Comparison of ENCODE assay signal across 1 cellular context in the genomic region with DNA sequence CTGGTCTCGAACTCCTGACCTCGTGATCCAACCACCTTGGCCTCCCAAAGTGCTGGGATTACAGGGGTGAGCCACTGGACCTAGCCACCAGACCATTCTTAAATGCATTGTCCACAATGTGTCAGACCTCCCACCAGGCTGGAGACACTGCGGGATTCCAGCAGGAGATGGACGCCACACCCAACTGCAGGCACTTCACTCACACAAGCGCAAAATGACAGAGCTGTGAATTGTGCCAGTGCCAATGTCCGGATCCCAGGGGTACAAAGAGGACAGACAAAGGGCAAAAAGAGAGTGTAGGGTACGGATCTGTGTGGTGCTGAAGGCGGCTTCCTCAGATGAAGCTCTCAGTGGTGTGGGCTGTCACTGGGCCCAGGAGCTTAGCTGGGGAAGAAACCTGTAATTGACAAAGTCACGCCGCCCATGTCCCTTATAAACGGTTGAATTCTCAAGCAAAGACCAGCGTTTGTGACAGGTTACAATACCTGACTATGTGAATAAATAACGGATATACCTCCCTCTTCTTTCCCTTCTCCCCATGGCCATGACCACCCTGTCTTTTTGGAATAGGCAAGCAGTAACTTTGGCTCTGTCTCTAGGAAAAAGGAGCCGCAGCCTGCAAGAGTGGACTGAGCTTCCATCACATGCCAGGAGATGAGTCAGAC.
A peak's percentile ranks its signal among the peaks of the same experiment; 100 is the strongest.
TF ChIP-seq lines count a peak whose summit lies in the region.

No MANE protein-coding gene starts in this region.

TF ChIP-seq in HepG2, 621 proteins besides CTCF, POLR2A, EP300 and RAD21:
- TF ChIP-seq, protein P1, sequence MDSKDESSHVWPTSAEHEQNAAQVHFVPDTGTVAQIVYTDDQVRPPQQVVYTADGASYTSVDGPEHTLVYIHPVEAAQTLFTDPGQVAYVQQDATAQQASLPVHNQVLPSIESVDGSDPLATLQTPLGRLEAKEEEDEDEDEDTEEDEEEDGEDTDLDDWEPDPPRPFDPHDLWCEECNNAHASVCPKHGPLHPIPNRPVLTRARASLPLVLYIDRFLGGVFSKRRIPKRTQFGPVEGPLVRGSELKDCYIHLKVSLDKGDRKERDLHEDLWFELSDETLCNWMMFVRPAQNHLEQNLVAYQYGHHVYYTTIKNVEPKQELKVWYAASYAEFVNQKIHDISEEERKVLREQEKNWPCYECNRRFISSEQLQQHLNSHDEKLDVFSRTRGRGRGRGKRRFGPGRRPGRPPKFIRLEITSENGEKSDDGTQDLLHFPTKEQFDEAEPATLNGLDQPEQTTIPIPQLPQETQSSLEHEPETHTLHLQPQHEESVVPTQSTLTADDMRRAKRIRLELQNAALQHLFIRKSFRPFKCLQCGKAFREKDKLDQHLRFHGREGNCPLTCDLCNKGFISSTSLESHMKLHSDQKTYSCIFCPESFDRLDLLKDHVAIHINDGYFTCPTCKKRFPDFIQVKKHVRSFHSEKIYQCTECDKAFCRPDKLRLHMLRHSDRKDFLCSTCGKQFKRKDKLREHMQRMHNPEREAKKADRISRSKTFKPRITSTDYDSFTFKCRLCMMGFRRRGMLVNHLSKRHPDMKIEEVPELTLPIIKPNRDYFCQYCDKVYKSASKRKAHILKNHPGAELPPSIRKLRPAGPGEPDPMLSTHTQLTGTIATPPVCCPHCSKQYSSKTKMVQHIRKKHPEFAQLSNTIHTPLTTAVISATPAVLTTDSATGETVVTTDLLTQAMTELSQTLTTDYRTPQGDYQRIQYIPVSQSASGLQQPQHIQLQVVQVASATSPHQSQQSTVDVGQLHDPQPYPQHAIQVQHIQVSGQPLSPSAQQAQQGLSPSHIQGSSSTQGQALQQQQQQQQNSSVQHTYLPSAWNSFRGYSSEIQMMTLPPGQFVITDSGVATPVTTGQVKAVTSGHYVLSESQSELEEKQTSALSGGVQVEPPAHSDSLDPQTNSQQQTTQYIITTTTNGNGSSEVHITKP (CRISPR knock-in tag; IDR thresholded peaks at IDR 0.05; ENCODE audit: low read depth), result no peak
- TF ChIP-seq TEAD3 (CRISPR knock-in tag; optimal IDR thresholded peaks at IDR 0.05; ENCODE audit: borderline replicate concordance) (peak; percentile 29), YEATS4 (CRISPR knock-in tag; IDR thresholded peaks at IDR 0.05; ENCODE audit: borderline replicate concordance) (0 out of 2 replicates have a peak, but pooled peaks have one; percentile 4), FOSL2 (CRISPR knock-in tag; IDR thresholded peaks at IDR 0.05) (peak; percentile 74)
